ENCODE assay signal across 1 cellular context in the genomic region with DNA sequence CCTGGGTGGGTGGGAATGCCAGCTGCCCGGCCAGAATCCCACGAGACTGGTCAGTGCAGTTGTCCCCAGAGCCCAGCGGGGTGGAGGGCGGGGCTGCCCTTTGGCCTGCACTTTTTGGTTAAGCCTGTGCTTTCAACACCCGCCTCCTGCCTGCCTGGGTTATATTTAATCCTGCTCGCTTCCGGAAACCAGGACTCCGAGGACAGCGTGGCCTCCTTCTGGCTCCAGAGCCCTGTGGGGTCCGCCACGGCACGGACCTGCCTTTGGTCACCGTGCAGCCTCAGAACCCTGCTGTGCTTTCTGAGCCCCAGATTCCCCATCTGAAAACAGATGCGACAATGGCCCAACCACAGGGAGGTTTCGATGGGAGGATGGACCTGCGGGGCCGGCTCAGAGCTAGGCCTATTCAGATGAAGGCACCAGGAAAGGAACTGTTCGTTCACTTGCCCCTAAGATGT.
TF ChIP-seq lines count a peak whose summit lies in the region.

No MANE protein-coding gene starts in this region.

TF ChIP-seq in HepG2, 621 proteins besides CTCF, POLR2A, EP300 and RAD21 (continued from another document and continues in another):
- TF ChIP-seq, protein P1, sequence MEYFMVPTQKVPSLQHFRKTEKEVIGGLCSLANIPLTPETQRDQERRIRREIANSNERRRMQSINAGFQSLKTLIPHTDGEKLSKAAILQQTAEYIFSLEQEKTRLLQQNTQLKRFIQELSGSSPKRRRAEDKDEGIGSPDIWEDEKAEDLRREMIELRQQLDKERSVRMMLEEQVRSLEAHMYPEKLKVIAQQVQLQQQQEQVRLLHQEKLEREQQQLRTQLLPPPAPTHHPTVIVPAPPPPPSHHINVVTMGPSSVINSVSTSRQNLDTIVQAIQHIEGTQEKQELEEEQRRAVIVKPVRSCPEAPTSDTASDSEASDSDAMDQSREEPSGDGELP (IDR thresholded peaks at IDR 0.05; ENCODE audit: borderline replicate concordance, low read depth), result peak; percentile 58; the same call in 1 of the 2 replicates
- TF ChIP-seq PRPF4 (IDR thresholded peaks at IDR 0.05; ENCODE audit: low read depth, low read length, poor library complexity, severe bottlenecking) (no peak), ZNF264 (CRISPR knock-in tag; IDR thresholded peaks at IDR 0.05) (peak; percentile 69), TCF7L2 (IDR thresholded peaks at IDR 0.05; ENCODE audit: low read depth, low read length) (no peak), DPF2 (CRISPR knock-in tag; IDR thresholded peaks at IDR 0.05; ENCODE audit: borderline replicate concordance, low read depth) (no peak; the same call in 1 of the 2 replicates), ZNF670 (CRISPR knock-in tag; IDR thresholded peaks at IDR 0.05; ENCODE audit: borderline replicate concordance) (no peak), RBM22 (optimal IDR thresholded peaks at IDR 0.05; ENCODE audit: low read length) (no peak), NCOA2 (CRISPR knock-in tag; IDR thresholded peaks at IDR 0.05) (peak; percentile 80), ZNF557 (CRISPR knock-in tag; IDR thresholded peaks at IDR 0.05) (peak; percentile 83; the same call in 1 of the 2 replicates), TSC22D2 (CRISPR knock-in tag; IDR thresholded peaks at IDR 0.05; ENCODE audit: borderline replicate concordance) (no peak), NAIF1 (CRISPR knock-in tag; IDR thresholded peaks at IDR 0.05; ENCODE audit: borderline replicate concordance) (no peak), SPEN (CRISPR knock-in tag; IDR thresholded peaks at IDR 0.05; ENCODE audit: low read depth) (no peak; the same call in none of the 2 replicates), GATA4 (IDR thresholded peaks at IDR 0.05; ENCODE audit: borderline replicate concordance, low read depth) (0 out of 2 replicates have a peak, but pooled peaks have one; percentile 61), CBX2 (IDR thresholded peaks at IDR 0.05; ENCODE audit: low read depth, low read length) (no peak), CBX2 (CRISPR knock-in tag; IDR thresholded peaks at IDR 0.05; ENCODE audit: low read depth) (no peak), ZNF781 (CRISPR knock-in tag; IDR thresholded peaks at IDR 0.05; ENCODE audit: borderline replicate concordance, not compliant biosample characterization) (peak; percentile 47), CHD2 (IDR thresholded peaks at IDR 0.05; ENCODE audit: low read depth, low read length) (0 out of 2 replicates have a peak, but pooled peaks have one; percentile 48), STAG1 (CRISPR knock-in tag; IDR thresholded peaks at IDR 0.05) (peak; percentile 29), ZC3H13 (CRISPR knock-in tag; IDR thresholded peaks at IDR 0.05) (no peak), ZFY (CRISPR knock-in tag; IDR thresholded peaks at IDR 0.05) (peak; percentile 89), MAFK (conservative IDR thresholded peaks at IDR 0.05 in 1 of 2, IDR thresholded peaks at IDR 0.05 in 1 of 2; ENCODE audit: low read length in 2 of 2) (no peak), KLF13 (CRISPR knock-in tag; IDR thresholded peaks at IDR 0.05) (no peak)
- TF ChIP-seq, protein P2, sequence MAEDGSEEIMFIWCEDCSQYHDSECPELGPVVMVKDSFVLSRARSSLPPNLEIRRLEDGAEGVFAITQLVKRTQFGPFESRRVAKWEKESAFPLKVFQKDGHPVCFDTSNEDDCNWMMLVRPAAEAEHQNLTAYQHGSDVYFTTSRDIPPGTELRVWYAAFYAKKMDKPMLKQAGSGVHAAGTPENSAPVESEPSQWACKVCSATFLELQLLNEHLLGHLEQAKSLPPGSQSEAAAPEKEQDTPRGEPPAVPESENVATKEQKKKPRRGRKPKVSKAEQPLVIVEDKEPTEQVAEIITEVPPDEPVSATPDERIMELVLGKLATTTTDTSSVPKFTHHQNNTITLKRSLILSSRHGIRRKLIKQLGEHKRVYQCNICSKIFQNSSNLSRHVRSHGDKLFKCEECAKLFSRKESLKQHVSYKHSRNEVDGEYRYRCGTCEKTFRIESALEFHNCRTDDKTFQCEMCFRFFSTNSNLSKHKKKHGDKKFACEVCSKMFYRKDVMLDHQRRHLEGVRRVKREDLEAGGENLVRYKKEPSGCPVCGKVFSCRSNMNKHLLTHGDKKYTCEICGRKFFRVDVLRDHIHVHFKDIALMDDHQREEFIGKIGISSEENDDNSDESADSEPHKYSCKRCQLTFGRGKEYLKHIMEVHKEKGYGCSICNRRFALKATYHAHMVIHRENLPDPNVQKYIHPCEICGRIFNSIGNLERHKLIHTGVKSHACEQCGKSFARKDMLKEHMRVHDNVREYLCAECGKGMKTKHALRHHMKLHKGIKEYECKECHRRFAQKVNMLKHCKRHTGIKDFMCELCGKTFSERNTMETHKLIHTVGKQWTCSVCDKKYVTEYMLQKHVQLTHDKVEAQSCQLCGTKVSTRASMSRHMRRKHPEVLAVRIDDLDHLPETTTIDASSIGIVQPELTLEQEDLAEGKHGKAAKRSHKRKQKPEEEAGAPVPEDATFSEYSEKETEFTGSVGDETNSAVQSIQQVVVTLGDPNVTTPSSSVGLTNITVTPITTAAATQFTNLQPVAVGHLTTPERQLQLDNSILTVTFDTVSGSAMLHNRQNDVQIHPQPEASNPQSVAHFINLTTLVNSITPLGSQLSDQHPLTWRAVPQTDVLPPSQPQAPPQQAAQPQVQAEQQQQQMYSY (CRISPR knock-in tag; IDR thresholded peaks at IDR 0.05), result peak; percentile 34; the same call in 1 of the 2 replicates
- TF ChIP-seq, protein P3, sequence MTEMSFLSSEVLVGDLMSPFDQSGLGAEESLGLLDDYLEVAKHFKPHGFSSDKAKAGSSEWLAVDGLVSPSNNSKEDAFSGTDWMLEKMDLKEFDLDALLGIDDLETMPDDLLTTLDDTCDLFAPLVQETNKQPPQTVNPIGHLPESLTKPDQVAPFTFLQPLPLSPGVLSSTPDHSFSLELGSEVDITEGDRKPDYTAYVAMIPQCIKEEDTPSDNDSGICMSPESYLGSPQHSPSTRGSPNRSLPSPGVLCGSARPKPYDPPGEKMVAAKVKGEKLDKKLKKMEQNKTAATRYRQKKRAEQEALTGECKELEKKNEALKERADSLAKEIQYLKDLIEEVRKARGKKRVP (CRISPR knock-in tag; IDR thresholded peaks at IDR 0.05), result no peak
- TF ChIP-seq, protein P4, sequence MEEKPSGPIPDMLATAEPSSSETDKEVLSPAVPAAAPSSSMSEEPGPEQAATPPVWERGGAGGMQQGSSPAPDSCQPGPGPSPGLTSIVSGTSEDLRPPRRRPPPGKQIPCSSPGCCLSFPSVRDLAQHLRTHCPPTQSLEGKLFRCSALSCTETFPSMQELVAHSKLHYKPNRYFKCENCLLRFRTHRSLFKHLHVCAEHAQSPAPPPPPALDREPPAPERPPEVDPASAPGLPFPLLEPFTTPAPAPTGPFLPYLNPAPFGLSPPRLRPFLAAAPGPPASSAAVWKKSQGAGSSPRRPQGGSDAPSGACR (CRISPR knock-in tag; IDR thresholded peaks at IDR 0.05), result 0 out of 2 replicates have a peak, but pooled peaks have one; percentile 5
- TF ChIP-seq, protein P5, sequence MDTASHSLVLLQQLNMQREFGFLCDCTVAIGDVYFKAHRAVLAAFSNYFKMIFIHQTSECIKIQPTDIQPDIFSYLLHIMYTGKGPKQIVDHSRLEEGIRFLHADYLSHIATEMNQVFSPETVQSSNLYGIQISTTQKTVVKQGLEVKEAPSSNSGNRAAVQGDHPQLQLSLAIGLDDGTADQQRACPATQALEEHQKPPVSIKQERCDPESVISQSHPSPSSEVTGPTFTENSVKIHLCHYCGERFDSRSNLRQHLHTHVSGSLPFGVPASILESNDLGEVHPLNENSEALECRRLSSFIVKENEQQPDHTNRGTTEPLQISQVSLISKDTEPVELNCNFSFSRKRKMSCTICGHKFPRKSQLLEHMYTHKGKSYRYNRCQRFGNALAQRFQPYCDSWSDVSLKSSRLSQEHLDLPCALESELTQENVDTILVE (CRISPR knock-in tag; IDR thresholded peaks at IDR 0.05), result no peak
- TF ChIP-seq, protein P6, sequence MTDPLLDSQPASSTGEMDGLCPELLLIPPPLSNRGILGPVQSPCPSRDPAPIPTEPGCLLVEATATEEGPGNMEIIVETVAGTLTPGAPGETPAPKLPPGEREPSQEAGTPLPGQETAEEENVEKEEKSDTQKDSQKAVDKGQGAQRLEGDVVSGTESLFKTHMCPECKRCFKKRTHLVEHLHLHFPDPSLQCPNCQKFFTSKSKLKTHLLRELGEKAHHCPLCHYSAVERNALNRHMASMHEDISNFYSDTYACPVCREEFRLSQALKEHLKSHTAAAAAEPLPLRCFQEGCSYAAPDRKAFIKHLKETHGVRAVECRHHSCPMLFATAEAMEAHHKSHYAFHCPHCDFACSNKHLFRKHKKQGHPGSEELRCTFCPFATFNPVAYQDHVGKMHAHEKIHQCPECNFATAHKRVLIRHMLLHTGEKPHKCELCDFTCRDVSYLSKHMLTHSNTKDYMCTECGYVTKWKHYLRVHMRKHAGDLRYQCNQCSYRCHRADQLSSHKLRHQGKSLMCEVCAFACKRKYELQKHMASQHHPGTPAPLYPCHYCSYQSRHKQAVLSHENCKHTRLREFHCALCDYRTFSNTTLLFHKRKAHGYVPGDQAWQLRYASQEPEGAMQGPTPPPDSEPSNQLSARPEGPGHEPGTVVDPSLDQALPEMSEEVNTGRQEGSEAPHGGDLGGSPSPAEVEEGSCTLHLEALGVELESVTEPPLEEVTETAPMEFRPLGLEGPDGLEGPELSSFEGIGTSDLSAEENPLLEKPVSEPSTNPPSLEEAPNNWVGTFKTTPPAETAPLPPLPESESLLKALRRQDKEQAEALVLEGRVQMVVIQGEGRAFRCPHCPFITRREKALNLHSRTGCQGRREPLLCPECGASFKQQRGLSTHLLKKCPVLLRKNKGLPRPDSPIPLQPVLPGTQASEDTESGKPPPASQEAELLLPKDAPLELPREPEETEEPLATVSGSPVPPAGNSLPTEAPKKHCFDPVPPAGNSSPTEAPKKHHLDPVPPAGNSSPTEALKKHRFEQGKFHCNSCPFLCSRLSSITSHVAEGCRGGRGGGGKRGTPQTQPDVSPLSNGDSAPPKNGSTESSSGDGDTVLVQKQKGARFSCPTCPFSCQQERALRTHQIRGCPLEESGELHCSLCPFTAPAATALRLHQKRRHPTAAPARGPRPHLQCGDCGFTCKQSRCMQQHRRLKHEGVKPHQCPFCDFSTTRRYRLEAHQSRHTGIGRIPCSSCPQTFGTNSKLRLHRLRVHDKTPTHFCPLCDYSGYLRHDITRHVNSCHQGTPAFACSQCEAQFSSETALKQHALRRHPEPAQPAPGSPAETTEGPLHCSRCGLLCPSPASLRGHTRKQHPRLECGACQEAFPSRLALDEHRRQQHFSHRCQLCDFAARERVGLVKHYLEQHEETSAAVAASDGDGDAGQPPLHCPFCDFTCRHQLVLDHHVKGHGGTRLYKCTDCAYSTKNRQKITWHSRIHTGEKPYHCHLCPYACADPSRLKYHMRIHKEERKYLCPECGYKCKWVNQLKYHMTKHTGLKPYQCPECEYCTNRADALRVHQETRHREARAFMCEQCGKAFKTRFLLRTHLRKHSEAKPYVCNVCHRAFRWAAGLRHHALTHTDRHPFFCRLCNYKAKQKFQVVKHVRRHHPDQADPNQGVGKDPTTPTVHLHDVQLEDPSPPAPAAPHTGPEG (CRISPR knock-in tag; IDR thresholded peaks at IDR 0.05), result 0 out of 2 replicates have a peak, but pooled peaks have one; percentile 39
- TF ChIP-seq, protein P7, sequence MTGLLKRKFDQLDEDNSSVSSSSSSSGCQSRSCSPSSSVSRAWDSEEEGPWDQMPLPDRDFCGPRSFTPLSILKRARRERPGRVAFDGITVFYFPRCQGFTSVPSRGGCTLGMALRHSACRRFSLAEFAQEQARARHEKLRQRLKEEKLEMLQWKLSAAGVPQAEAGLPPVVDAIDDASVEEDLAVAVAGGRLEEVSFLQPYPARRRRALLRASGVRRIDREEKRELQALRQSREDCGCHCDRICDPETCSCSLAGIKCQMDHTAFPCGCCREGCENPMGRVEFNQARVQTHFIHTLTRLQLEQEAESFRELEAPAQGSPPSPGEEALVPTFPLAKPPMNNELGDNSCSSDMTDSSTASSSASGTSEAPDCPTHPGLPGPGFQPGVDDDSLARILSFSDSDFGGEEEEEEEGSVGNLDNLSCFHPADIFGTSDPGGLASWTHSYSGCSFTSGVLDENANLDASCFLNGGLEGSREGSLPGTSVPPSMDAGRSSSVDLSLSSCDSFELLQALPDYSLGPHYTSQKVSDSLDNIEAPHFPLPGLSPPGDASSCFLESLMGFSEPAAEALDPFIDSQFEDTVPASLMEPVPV (CRISPR knock-in tag; IDR thresholded peaks at IDR 0.05), result no peak
- TF ChIP-seq, protein P8, sequence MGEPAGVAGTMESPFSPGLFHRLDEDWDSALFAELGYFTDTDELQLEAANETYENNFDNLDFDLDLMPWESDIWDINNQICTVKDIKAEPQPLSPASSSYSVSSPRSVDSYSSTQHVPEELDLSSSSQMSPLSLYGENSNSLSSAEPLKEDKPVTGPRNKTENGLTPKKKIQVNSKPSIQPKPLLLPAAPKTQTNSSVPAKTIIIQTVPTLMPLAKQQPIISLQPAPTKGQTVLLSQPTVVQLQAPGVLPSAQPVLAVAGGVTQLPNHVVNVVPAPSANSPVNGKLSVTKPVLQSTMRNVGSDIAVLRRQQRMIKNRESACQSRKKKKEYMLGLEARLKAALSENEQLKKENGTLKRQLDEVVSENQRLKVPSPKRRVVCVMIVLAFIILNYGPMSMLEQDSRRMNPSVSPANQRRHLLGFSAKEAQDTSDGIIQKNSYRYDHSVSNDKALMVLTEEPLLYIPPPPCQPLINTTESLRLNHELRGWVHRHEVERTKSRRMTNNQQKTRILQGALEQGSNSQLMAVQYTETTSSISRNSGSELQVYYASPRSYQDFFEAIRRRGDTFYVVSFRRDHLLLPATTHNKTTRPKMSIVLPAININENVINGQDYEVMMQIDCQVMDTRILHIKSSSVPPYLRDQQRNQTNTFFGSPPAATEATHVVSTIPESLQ (CRISPR knock-in tag; conservative IDR thresholded peaks at IDR 0.05), result no peak
- TF ChIP-seq, protein P9, sequence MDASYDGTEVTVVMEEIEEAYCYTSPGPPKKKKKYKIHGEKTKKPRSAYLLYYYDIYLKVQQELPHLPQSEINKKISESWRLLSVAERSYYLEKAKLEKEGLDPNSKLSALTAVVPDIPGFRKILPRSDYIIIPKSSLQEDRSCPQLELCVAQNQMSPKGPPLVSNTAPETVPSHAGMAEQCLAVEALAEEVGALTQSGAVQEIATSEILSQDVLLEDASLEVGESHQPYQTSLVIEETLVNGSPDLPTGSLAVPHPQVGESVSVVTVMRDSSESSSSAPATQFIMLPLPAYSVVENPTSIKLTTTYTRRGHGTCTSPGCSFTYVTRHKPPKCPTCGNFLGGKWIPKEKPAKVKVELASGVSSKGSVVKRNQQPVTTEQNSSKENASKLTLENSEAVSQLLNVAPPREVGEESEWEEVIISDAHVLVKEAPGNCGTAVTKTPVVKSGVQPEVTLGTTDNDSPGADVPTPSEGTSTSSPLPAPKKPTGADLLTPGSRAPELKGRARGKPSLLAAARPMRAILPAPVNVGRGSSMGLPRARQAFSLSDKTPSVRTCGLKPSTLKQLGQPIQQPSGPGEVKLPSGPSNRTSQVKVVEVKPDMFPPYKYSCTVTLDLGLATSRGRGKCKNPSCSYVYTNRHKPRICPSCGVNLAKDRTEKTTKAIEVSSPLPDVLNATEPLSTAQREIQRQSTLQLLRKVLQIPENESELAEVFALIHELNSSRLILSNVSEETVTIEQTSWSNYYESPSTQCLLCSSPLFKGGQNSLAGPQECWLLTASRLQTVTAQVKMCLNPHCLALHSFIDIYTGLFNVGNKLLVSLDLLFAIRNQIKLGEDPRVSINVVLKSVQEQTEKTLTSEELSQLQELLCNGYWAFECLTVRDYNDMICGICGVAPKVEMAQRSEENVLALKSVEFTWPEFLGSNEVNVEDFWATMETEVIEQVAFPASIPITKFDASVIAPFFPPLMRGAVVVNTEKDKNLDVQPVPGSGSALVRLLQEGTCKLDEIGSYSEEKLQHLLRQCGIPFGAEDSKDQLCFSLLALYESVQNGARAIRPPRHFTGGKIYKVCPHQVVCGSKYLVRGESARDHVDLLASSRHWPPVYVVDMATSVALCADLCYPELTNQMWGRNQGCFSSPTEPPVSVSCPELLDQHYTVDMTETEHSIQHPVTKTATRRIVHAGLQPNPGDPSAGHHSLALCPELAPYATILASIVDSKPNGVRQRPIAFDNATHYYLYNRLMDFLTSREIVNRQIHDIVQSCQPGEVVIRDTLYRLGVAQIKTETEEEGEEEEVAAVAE (CRISPR knock-in tag; IDR thresholded peaks at IDR 0.05; ENCODE audit: borderline replicate concordance), result no peak
